In the genomic region with DNA sequence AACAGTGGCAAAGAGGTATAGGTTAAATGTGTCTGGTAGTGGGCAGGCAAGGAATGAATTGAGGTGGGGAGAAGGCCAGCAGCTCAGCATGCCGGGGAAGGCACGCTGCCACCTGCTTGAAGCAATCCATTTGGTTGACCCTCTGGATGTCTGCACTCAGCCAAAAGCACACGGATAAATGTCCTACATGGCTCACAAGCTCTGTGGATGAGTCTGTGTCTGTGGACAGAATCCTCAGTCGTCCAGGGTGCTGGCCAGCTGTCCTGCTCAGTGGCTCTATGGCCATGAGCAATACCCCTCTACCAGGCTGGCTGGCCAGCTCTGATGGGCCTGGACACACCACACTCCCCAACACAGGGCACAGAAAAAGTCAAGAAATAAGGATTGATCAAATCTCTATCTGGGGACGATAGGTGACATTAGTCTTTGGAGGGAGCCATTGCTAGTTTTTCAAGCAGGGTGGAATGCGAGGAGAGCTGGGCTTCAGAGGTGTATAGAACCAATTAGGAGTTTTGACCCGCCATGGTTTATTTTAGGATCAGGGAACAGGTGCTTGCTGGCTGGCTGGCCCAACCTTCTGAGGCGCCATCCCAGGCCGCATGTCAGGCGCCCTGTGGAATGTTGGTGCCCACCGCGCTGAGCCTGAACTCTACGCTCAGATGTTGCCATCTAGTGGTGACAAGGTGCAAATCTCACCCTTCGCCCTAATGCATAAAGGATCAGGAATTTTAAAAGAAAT, we compare ENCODE assay signal across 8 cellular contexts.
A peak's percentile ranks its signal among the peaks of the same experiment; 100 is the strongest.
DNase-seq lines count a peak whose midpoint lies in the region; ATAC-seq and TF ChIP-seq lines count a peak whose summit lies in the region.

No MANE protein-coding gene starts in this region.

- peak; percentile 88 to 90 for TF ChIP-seq CTCF in GM23338 (conservative IDR thresholded peaks at IDR 0.05; ENCODE audit: low read depth in 2 of 2)

- H3K4me1 Mint-ChIP-seq in activated naive CD4-positive, alpha-beta T cell treated with anti-CD3 and anti-CD28 coated beads, Interleukin-2, amount 10 ng/mL, durations not matched to agents 7 days and 5 days = no peaks in the 10 kb centered on the region
- no peaks in the 10 kb centered on the region for H3K4me1 Mint-ChIP-seq in GM23338

- H3K4me3 ChIP-seq in GM23338 (no peak overlapping the region), MG63 (no peak overlapping the region)

- H3K36me3 ChIP-seq in GM23338 (ENCODE audit: insufficient read depth) (no peaks in the 10 kb centered on the region), MG63 (no peaks in the 10 kb centered on the region)

- no peak overlapping the region for H3K4me3 Mint-ChIP-seq in activated naive CD4-positive, alpha-beta T cell treated with anti-CD3 and anti-CD28 coated beads, Interleukin-2, amount 10 ng/mL, durations not matched to agents 7 days and 5 days
- H3K4me3 Mint-ChIP-seq in GM23338 = no peak overlapping the region

- H3K4me1 ChIP-seq in GM23338 (ENCODE audit: insufficient read depth) = no peaks in the 10 kb centered on the region

- peak; percentile 97 for ATAC-seq in GM23338

- H4K20me1 ChIP-seq in GM23338 (replicated peaks; ENCODE audit: insufficient read depth) = no peaks in the 10 kb centered on the region

- CTCF ChIA-PET in activated naive CD4-positive, alpha-beta T cell treated with anti-CD3 and anti-CD28 coated beads, Interleukin-2, amount 10 ng/mL, durations not matched to agents 7 days and 5 days (lab: Charles Lee) = interaction anchor here (0.8 to 7.4 kb wide), 4 partner anchors 30 to 1196 kb away, joined by 3 to 84 read pairs (median 4); a partner anchor contains a TSS

- H3K4me2 ChIP-seq in GM23338 = no peak overlapping the region

- H3K27ac Mint-ChIP-seq in activated naive CD4-positive, alpha-beta T cell treated with anti-CD3 and anti-CD28 coated beads, Interleukin-2, amount 10 ng/mL, durations not matched to agents 7 days and 5 days = no peak overlapping the region
- H3K27ac Mint-ChIP-seq in GM23338 = no peak overlapping the region

- H3F3A ChIP-seq in GM23338 (replicated peaks; ENCODE audit: low read depth) = no peaks in the 10 kb centered on the region

- H3K27ac ChIP-seq in GM23338 (ENCODE audit: low read depth) = no peak overlapping the region

- H3K27me3 Mint-ChIP-seq in activated naive CD4-positive, alpha-beta T cell treated with anti-CD3 and anti-CD28 coated beads, Interleukin-2, amount 10 ng/mL, durations not matched to agents 7 days and 5 days = no peaks in the 10 kb centered on the region
- H3K27me3 Mint-ChIP-seq in GM23338 (ENCODE audit: insufficient read depth, low read depth, poor library complexity) = peaks cover 8% of the 10 kb centered on the region

- 0 out of 2 replicates have a peak, but pooled peaks cover 3% of the 10 kb centered on the region for H3K9me2 ChIP-seq in GM23338 (ENCODE audit: insufficient read depth)

- H3K9me3 ChIP-seq in MG63 = no peaks in the 10 kb centered on the region

- no peaks in the 10 kb centered on the region for H3K36me3 Mint-ChIP-seq in activated naive CD4-positive, alpha-beta T cell treated with anti-CD3 and anti-CD28 coated beads, Interleukin-2, amount 10 ng/mL, durations not matched to agents 7 days and 5 days
- H3K36me3 Mint-ChIP-seq in GM23338 (ENCODE audit: low read depth) = no peaks in the 10 kb centered on the region

- no peaks in the 10 kb centered on the region for H3K9me3 Mint-ChIP-seq in activated naive CD4-positive, alpha-beta T cell treated with anti-CD3 and anti-CD28 coated beads, Interleukin-2, amount 10 ng/mL, durations not matched to agents 7 days and 5 days
- no peaks in the 10 kb centered on the region for H3K9me3 Mint-ChIP-seq in GM23338

- no peaks in the 10 kb centered on the region for H3K79me2 ChIP-seq in GM23338 (replicated peaks; ENCODE audit: insufficient read depth)

- H2AFZ ChIP-seq in GM23338 = peak overlapping the region; percentile 9; the same call in 1 of the 2 replicates

- H3K27me3 ChIP-seq in GM23338 (ENCODE audit: insufficient read depth) (no peaks in the 10 kb centered on the region), MG63 (no peaks in the 10 kb centered on the region)

- DNase-seq in activated naive CD4-positive, alpha-beta T cell treated with anti-CD3 and anti-CD28 coated beads, Interleukin-2, amount 10 ng/mL, durations not matched to agents 7 days and 5 days = peak; percentile 39
- DNase-seq in activated naive CD4-positive, alpha-beta T cell treated with Interleukin-2 at 50 U/mL for 16 hours = no peak
- DNase-seq in GM23338 (ENCODE audit: low spot score) (peak; percentile 86), MG63 (peak; percentile 60), UCSD-AML1 (lab: John Stamatoyannopoulos, UW; ENCODE audit: unreplicated experiment) (peak; percentile 8), fibroblast of the conjunctiva (ENCODE audit: low read depth) (peak; percentile 56), occipital lobe (lab: John Stamatoyannopoulos, UW) (peak; percentile 11), mesenteric fat pad (ENCODE audit: low spot score) (no peak)

TF ChIP-seq in GM23338, 12 proteins besides CTCF, POLR2A, EP300 and RAD21:
- no peak for TF ChIP-seq STAT1 (IDR thresholded peaks at IDR 0.05; ENCODE audit: unreplicated experiment)
- TF ChIP-seq ZNF331 (CRISPR knock-in tag; IDR thresholded peaks at IDR 0.05; ENCODE audit: low read depth) = no peak

Comparison
In these comparisons a context has a peak if more than half of its experiments do, and no peak if none do; other contexts are left out.
1. DNase-seq: peak in activated naive CD4-positive, alpha-beta T cell treated with anti-CD3 and anti-CD28 coated beads, Interleukin-2, amount 10 ng/mL, durations not matched to agents 7 days and 5 days (single experiment), GM23338 (single experiment), MG63 (single experiment), UCSD-AML1 (single experiment), fibroblast of the conjunctiva (single experiment) and occipital lobe (single experiment); none in activated naive CD4-positive, alpha-beta T cell treated with Interleukin-2 at 50 U/mL for 16 hours (single experiment) and mesenteric fat pad (single experiment).